In genomic region chr1:147073062-147073432, GRCh38 we compare ENCODE assay signal across 10 cellular contexts.
A peak's percentile ranks its signal among the peaks of the same experiment; 100 is the strongest.
DNase-seq lines count a peak whose midpoint lies in the region; ATAC-seq, FAIRE-seq and TF ChIP-seq lines count a peak whose summit lies in the region.
"Had no signal": no experiment of that assay in that cellular context is flagged by ENCODE, and none has a peak within 500 bp of the region (broad histone marks: within the 10 kb centered on the region; RNA-seq: fewer than 3 reads in every experiment).

No MANE protein-coding gene starts in this region.

- POLR2A ChIA-PET in K562 (lab: Yijun Ruan, JAX) = interaction anchor here (1.6 kb wide), 1 partner anchor 11 kb away, joined by 12 read pairs; no protein-coding TSS in a partner anchor

- H3K36me3 ChIP-seq in heart left ventricle = no peaks in the 10 kb centered on the region
- H3K36me3 ChIP-seq in K562 (ENCODE audit: control insufficient read depth, insufficient read depth, low read length) = no peaks in the 10 kb centered on the region
- no peaks in the 10 kb centered on the region for H3K36me3 ChIP-seq in left lung
- H3K36me3 ChIP-seq: adrenal gland; BLaER1 treated with 17β-estradiol and CSF1 and Interleukin-3, amounts not matched to agents 10 nM and 100 nM had no signal

- H3K9ac ChIP-seq in K562 (ENCODE audit: insufficient read depth in 1 of 2, low read depth in 2 of 2, low read length in 2 of 2) = no peak overlapping the region
- H3K9ac ChIP-seq: BLaER1 treated with 17β-estradiol and CSF1 and Interleukin-3, amounts not matched to agents 10 nM and 100 nM had no signal

- ATAC-seq in heart left ventricle = no peak
- ATAC-seq in Right ventricle myocardium superior (ENCODE audit: poor library complexity) = no peak
- no peak for ATAC-seq in K562
- ATAC-seq in left lung = no peak
- ATAC-seq in GM21390 (IDR thresholded peaks at IDR 0.05; ENCODE audit: unreplicated experiment) = no peak

- no peak overlapping the region for H3K27ac ChIP-seq in heart left ventricle
- H3K27ac ChIP-seq in K562 (ENCODE audit: extremely low read depth, low read depth, low read length) = no peak overlapping the region
- H3K27ac ChIP-seq in left lung = no peak overlapping the region
- H3K27ac ChIP-seq: adrenal gland; BLaER1 treated with 17β-estradiol and CSF1 and Interleukin-3, amounts not matched to agents 10 nM and 100 nM had no signal

- no peak overlapping the region for H3K27ac Mint-ChIP-seq in type B pancreatic cell

- no peak for TF ChIP-seq RAD21 in K562 (CRISPR knock-in tag; conservative IDR thresholded peaks at IDR 0.05 in 1 of 2, IDR thresholded peaks at IDR 0.05 in 1 of 2)

- TF ChIP-seq EP300 in K562 (IDR thresholded peaks at IDR 0.05; ENCODE audit: low read length) = no peak

- peaks cover 89% of the 10 kb centered on the region for H3K27me3 Mint-ChIP-seq in type B pancreatic cell

- no peak overlapping the region for H2AFZ ChIP-seq in K562 (ENCODE audit: low read depth, low read length)

- no peak for TF ChIP-seq CTCF in heart left ventricle (IDR thresholded peaks at IDR 0.05)
- TF ChIP-seq CTCF in K562 (IDR thresholded peaks at IDR 0.05 in 2 of 3, conservative IDR thresholded peaks at IDR 0.05 in 1 of 3; ENCODE audit: insufficient read depth in 2 of 3, low read depth in 1 of 3, low read length in 3 of 3) = no peak
- no peak for TF ChIP-seq CTCF in type B pancreatic cell (conservative IDR thresholded peaks at IDR 0.05)
- no peak for TF ChIP-seq CTCF in left lung (IDR thresholded peaks at IDR 0.05)

- intact Hi-C loops in heart left ventricle (cut with DNase I) = no loop called here
- intact Hi-C loops in Right ventricle myocardium superior (cut with DNase I) = no loop called here
- intact Hi-C loops in K562 (cut with micrococcal nuclease) = no loop called here
- intact Hi-C loops in left lung (cut with DNase I) = no loop called here

- H3K4me1 ChIP-seq in heart left ventricle = peaks cover 0 to 13% (median 0%) of the 10 kb centered on the region in 12 donors
- peaks cover 0 to 11% of the 10 kb centered on the region in 2 experiments; a peak in 2 of 5 replicates for H3K4me1 ChIP-seq in K562 (replicated peaks in 1 of 2; ENCODE audit: control insufficient read depth in 2 of 2, insufficient read depth in 2 of 2, low read length in 2 of 2)
- peaks cover 5% of the 10 kb centered on the region for H3K4me1 ChIP-seq in mononuclear cell (ENCODE audit: insufficient read depth, low read length)
- H3K4me1 ChIP-seq in left lung = no peaks in the 10 kb centered on the region
- H3K4me1 ChIP-seq: adrenal gland; BLaER1 treated with 17β-estradiol and CSF1 and Interleukin-3, amounts not matched to agents 10 nM and 100 nM had no signal

- no peak overlapping the region for H3K4me2 ChIP-seq in K562 (ENCODE audit: insufficient read depth, low read length)
- H3K4me2 ChIP-seq: BLaER1 treated with 17β-estradiol and CSF1 and Interleukin-3, amounts not matched to agents 10 nM and 100 nM had no signal

- 8 to 9% (median 8%) methylated on average over 21 of the region's 21 CpGs for WGBS in heart left ventricle, 4 donors
- WGBS in K562 (ENCODE audit: insufficient coverage, low coverage, missing lambda C conversion rate) = 2% methylated on average over 18 of the region's 21 CpGs

- H3K36me3 Mint-ChIP-seq in type B pancreatic cell = no peaks in the 10 kb centered on the region

- H3K4me3 ChIP-seq in heart left ventricle = peak overlapping the region in 7 of 12 donors; percentile 3 to 45 (median 27)
- H3K4me3 ChIP-seq in K562 = no peak overlapping the region
- H3K4me3 ChIP-seq in mononuclear cell (ENCODE audit: low read length) = peak overlapping the region; percentile 24
- H3K4me3 ChIP-seq in left lung = peak overlapping the region in 1 of 2 donors; percentile 11
- H3K4me3 ChIP-seq: BLaER1 treated with 17β-estradiol and CSF1 and Interleukin-3, amounts not matched to agents 10 nM and 100 nM had no signal

- peaks cover 22 to 82% (median 56%) of the 10 kb centered on the region in 9 donors for H3K27me3 ChIP-seq in heart left ventricle
- peaks cover 46 to 49% of the 10 kb centered on the region in 2 experiments for H3K27me3 ChIP-seq in K562 (ENCODE audit: control insufficient read depth in 2 of 2, insufficient read depth in 2 of 2, low read length in 2 of 2)
- peaks cover 78% of the 10 kb centered on the region for H3K27me3 ChIP-seq in mononuclear cell (ENCODE audit: insufficient read depth, low read length)
- H3K27me3 ChIP-seq in left lung = peaks cover 31 to 84% of the 10 kb centered on the region in 2 donors

- no TSS peak for BruUV-seq in K562 (replicated peaks; lab: Mats Ljungman, UMichigan)

- no peaks in the 10 kb centered on the region for H3K9me1 ChIP-seq in K562 (ENCODE audit: control insufficient read depth, insufficient read depth, low read length)

- no peaks in the 10 kb centered on the region for H3K4me1 Mint-ChIP-seq in type B pancreatic cell (ENCODE audit: unreplicated experiment)

- H3K4me3 Mint-ChIP-seq in type B pancreatic cell = peak overlapping the region; percentile 90

- H3K79me2 ChIP-seq in K562 (ENCODE audit: control insufficient read depth, insufficient read depth, low read length) = no peaks in the 10 kb centered on the region

- CTCF ChIA-PET in K562 (lab: Yijun Ruan, JAX; ENCODE audit: low intra/inter-chr PET ratio) = no interaction called here

- H3K9me3 Mint-ChIP-seq in type B pancreatic cell = peaks cover 3% of the 10 kb centered on the region

- H3K9me3 ChIP-seq in heart left ventricle (no peaks in the 10 kb centered on the region), K562 (replicated peaks; ENCODE audit: control insufficient read depth, insufficient read depth, low read depth, low read length) (no peaks in the 10 kb centered on the region), mononuclear cell (ENCODE audit: low read depth, low read length) (no peaks in the 10 kb centered on the region), left lung (no peaks in the 10 kb centered on the region)
- H3K9me3 ChIP-seq: adrenal gland had no signal

- in situ Hi-C loops in K562 (cut with MboI) = no loop called here

- no peak for TF ChIP-seq POLR2A in heart left ventricle (IDR thresholded peaks at IDR 0.05)
- TF ChIP-seq POLR2A in K562 (conservative IDR thresholded peaks at IDR 0.05) = no peak

- no peak for FAIRE-seq in K562 (lab: Jason Lieb, UNC)

- no peaks in the 10 kb centered on the region; the same call in 1 of the 2 replicates for H4K20me1 ChIP-seq in K562 (replicated peaks; ENCODE audit: control insufficient read depth, insufficient read depth, low read length)
- H4K20me1 ChIP-seq: BLaER1 treated with 17β-estradiol and CSF1 and Interleukin-3, amounts not matched to agents 10 nM and 100 nM had no signal

- DNase-seq in heart left ventricle (no peak), Right ventricle myocardium superior (no peak), K562 (ENCODE audit: extremely low read depth in 1 of 4, low spot score in 3 of 4) (no peak), type B pancreatic cell (ENCODE audit: extremely low spot score, unreplicated experiment) (no peak), left lung (no peak), NCI-H446 treated with DMSO at 0.1 percent for 48 hours (lab: John Stamatoyannopoulos, UW) (no peak)

TF ChIP-seq in K562, 482 proteins besides CTCF, POLR2A, EP300 and RAD21 (continues in another document):
- TF ChIP-seq MTA2 (IDR thresholded peaks at IDR 0.05; ENCODE audit: low read depth) (no peak), NELFE (IDR thresholded peaks at IDR 0.05; ENCODE audit: insufficient read depth, insufficient read length) (no peak), POLR3A (IDR thresholded peaks at IDR 0.05; ENCODE audit: borderline replicate concordance, extremely low read depth, insufficient read depth, insufficient read length) (peak; percentile 73), ZKSCAN1 (IDR thresholded peaks at IDR 0.05; ENCODE audit: low read depth, low read length) (no peak), STAG1 (CRISPR knock-in tag; IDR thresholded peaks at IDR 0.05; ENCODE audit: borderline replicate concordance) (no peak), CREB1 (IDR thresholded peaks at IDR 0.05) (no peak), CREB1 (CRISPR knock-in tag; IDR thresholded peaks at IDR 0.05) (no peak), ZNF24 (IDR thresholded peaks at IDR 0.05) (no peak), RREB1 (CRISPR knock-in tag; IDR thresholded peaks at IDR 0.05) (no peak), KLF10 (CRISPR knock-in tag; IDR thresholded peaks at IDR 0.05) (no peak)
